In the genomic region with DNA sequence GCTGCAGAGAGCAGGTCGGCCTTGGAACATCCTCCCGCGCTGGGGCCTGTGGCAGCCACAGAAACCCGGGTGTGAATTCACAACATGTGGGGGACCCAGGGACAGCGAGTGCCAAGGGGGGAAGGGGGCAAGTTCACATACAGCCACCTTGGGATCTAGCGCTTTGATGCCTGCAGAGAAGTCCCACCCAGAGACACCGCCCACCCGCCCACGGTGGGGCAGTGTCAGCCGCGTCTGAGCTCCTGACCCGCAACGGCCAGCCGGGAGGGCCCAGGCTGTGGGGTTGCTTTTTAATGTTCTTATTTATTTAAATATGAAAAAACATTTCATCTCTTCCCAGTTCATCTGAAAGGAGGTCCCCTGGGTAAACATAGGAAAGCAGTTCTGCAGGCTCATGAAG, we compare ENCODE assay signal across 20 cellular contexts.
"Had no signal": no experiment of that assay in that cellular context is flagged by ENCODE, and none has a peak within 500 bp of the region (broad histone marks: within the 10 kb centered on the region; RNA-seq: fewer than 3 reads in every experiment).

No MANE protein-coding gene starts in this region.

- H3K27ac ChIP-seq: ascending aorta, body of pancreas, Peyer's patch, VCaP had no signal

- H3K4me3 ChIP-seq: ascending aorta, body of pancreas, Peyer's patch had no signal

- ATAC-seq: activated CD8-positive, alpha-beta T cell treated with anti-CD3 and anti-CD28 coated beads for 36 hours; body of pancreas had no signal

- H3K9me3 ChIP-seq: body of pancreas, Peyer's patch had no signal

- H3K27me3 ChIP-seq: ascending aorta, body of pancreas, Peyer's patch had no signal

- FAIRE-seq: bronchial epithelial cell had no signal

- DNase-seq: activated CD4-positive, alpha-beta T cell treated with anti-CD3 and anti-CD28 coated beads, Interleukin-2, amount 50 U/mL, for 1 hour; activated CD4-positive, CD25-positive, alpha-beta regulatory T cell; activated CD8-positive, alpha-beta memory T cell treated with anti-CD3 and anti-CD28 coated beads, Interleukin-2, amount 50 U/mL, for 4 hours; activated CD8-positive, alpha-beta T cell treated with anti-CD3 and anti-CD28 coated beads for 36 hours; activated effector memory CD4-positive, alpha-beta T cell treated with Interleukin-2 at 50 U/mL for 16 hours; activated naive CD4-positive, alpha-beta T cell; body of pancreas; central memory CD4-positive, alpha-beta T cell; MM.1S; NCI-H1105; NCI-H1436; NCI-H1694 treated with DMSO at 0.1 percent for 48 hours; NCI-H2029 treated with DMSO at 0.1 percent for 48 hours; NCI-H446; NCI-H524; Peyer's patch; SHP77 treated with DMSO at 0.1 percent for 48 hours had no signal

- H3K4me1 ChIP-seq: ascending aorta, body of pancreas, Peyer's patch had no signal
